1 cellular context compared by ENCODE assay signal in genomic region chr15:92638709-92639365, GRCh38.
TF ChIP-seq lines count a peak whose summit lies in the region.

No MANE protein-coding gene starts in this region.

TF ChIP-seq in HepG2, 621 proteins besides CTCF, POLR2A, EP300 and RAD21 (continued from another document):
- TF ChIP-seq ZNF687 (CRISPR knock-in tag; IDR thresholded peaks at IDR 0.05) (0 out of 2 replicates have a peak, but pooled peaks have one; percentile 22), ZNF619 (CRISPR knock-in tag; IDR thresholded peaks at IDR 0.05) (no peak), FOXA3 (CRISPR knock-in tag; IDR thresholded peaks at IDR 0.05) (no peak), RFX3 (CRISPR knock-in tag; IDR thresholded peaks at IDR 0.05) (no peak)
